ENCODE assay signal across 1 cellular context in the genomic region with DNA sequence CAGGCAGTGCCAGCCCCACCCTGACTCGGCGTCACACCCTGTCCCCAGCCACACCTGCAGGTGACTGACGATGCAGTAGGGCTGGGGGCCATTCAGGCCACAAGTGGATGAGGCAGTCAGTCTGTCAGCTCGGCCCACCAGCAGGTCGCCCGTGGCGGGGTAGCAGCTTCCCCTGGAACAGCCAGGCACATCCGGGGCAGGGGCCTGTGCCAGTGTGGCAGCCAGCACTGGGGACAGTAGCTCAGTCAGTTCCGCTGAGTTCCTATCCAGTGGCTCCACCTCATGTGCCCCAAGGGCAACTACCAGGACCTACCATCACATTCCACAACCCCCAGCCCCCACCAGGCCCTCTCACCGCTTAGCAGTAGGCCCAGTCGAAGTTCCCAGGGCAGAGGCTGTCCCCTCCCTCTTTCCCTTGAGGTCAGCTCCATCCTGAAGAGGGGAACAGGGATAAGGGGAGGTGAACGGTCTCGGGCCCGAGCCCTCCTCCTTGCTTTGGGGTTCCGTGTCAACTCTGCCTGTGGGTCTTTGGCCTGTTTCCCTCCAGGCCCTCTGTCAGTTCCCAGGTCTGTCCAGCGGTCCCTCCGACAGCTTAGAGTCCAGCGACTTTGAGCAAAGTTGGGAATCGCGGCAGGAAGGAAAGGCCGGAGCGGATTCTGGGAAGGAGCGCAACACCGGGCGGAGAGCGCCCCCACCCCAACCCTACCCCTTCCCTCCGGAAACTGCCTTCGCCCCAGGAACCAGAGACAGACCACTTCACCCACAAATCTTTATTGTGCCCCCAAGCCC.
TF ChIP-seq lines count a peak whose summit lies in the region.

A gene (minus strand): TSS at position 614 of the 789 bp plus-strand sequence. CDS start 183 bp downstream, at position 431.

TF ChIP-seq in HepG2, 621 proteins besides CTCF, POLR2A, EP300 and RAD21 (continued from another document and continues in another):
- TF ChIP-seq, protein P1, sequence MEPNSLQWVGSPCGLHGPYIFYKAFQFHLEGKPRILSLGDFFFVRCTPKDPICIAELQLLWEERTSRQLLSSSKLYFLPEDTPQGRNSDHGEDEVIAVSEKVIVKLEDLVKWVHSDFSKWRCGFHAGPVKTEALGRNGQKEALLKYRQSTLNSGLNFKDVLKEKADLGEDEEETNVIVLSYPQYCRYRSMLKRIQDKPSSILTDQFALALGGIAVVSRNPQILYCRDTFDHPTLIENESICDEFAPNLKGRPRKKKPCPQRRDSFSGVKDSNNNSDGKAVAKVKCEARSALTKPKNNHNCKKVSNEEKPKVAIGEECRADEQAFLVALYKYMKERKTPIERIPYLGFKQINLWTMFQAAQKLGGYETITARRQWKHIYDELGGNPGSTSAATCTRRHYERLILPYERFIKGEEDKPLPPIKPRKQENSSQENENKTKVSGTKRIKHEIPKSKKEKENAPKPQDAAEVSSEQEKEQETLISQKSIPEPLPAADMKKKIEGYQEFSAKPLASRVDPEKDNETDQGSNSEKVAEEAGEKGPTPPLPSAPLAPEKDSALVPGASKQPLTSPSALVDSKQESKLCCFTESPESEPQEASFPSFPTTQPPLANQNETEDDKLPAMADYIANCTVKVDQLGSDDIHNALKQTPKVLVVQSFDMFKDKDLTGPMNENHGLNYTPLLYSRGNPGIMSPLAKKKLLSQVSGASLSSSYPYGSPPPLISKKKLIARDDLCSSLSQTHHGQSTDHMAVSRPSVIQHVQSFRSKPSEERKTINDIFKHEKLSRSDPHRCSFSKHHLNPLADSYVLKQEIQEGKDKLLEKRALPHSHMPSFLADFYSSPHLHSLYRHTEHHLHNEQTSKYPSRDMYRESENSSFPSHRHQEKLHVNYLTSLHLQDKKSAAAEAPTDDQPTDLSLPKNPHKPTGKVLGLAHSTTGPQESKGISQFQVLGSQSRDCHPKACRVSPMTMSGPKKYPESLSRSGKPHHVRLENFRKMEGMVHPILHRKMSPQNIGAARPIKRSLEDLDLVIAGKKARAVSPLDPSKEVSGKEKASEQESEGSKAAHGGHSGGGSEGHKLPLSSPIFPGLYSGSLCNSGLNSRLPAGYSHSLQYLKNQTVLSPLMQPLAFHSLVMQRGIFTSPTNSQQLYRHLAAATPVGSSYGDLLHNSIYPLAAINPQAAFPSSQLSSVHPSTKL (CRISPR knock-in tag; IDR thresholded peaks at IDR 0.05), result peak; percentile 12; the same call in 1 of the 2 replicates
- TF ChIP-seq, protein P2, sequence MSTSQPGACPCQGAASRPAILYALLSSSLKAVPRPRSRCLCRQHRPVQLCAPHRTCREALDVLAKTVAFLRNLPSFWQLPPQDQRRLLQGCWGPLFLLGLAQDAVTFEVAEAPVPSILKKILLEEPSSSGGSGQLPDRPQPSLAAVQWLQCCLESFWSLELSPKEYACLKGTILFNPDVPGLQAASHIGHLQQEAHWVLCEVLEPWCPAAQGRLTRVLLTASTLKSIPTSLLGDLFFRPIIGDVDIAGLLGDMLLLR (CRISPR knock-in tag; IDR thresholded peaks at IDR 0.05), result peak; percentile 71; the same call in 1 of the 2 replicates
- TF ChIP-seq ZNF432 (CRISPR knock-in tag; IDR thresholded peaks at IDR 0.05; ENCODE audit: borderline replicate concordance) (0 out of 2 replicates have a peak, but pooled peaks have one; percentile 35), HNRNPL (IDR thresholded peaks at IDR 0.05; ENCODE audit: low read depth, low read length) (peak; percentile 84; the same call in 1 of the 2 replicates), NAIF1 (CRISPR knock-in tag; IDR thresholded peaks at IDR 0.05; ENCODE audit: borderline replicate concordance) (no peak), FOXC1 (CRISPR knock-in tag; IDR thresholded peaks at IDR 0.05; ENCODE audit: borderline replicate concordance) (no peak; the same call in 1 of the 2 replicates), JARID2 (CRISPR knock-in tag; IDR thresholded peaks at IDR 0.05; ENCODE audit: insufficient replicate concordance) (no peak), ZNF468 (CRISPR knock-in tag; IDR thresholded peaks at IDR 0.05) (no peak), ZNF614 (CRISPR knock-in tag; IDR thresholded peaks at IDR 0.05; ENCODE audit: borderline replicate concordance) (no peak; the same call in 1 of the 2 replicates), ZBTB21 (CRISPR knock-in tag; IDR thresholded peaks at IDR 0.05) (no peak), ZNF136 (CRISPR knock-in tag; IDR thresholded peaks at IDR 0.05; ENCODE audit: low read depth) (no peak), ATM (IDR thresholded peaks at IDR 0.05; ENCODE audit: borderline replicate concordance) (no peak), MTA3 (CRISPR knock-in tag; IDR thresholded peaks at IDR 0.05) (no peak), ARNTL (CRISPR knock-in tag; IDR thresholded peaks at IDR 0.05) (0 out of 2 replicates have a peak, but pooled peaks have one; percentile 14), SALL1 (CRISPR knock-in tag; IDR thresholded peaks at IDR 0.05) (peak; percentile 66), SAP130 (CRISPR knock-in tag; IDR thresholded peaks at IDR 0.05; ENCODE audit: low read depth) (peak; percentile 90), GABPA (IDR thresholded peaks at IDR 0.05; ENCODE audit: low read depth, low read length) (peak; percentile 19; the same call in 1 of the 2 replicates), GABPA (CRISPR knock-in tag; IDR thresholded peaks at IDR 0.05; ENCODE audit: low read depth) (peak; percentile 9), BRD4 (CRISPR knock-in tag; IDR thresholded peaks at IDR 0.05) (peak; percentile 83; the same call in 1 of the 2 replicates), SAFB2 (CRISPR knock-in tag; IDR thresholded peaks at IDR 0.05; ENCODE audit: borderline replicate concordance, low read depth) (no peak), ZNF776 (CRISPR knock-in tag; IDR thresholded peaks at IDR 0.05) (0 out of 2 replicates have a peak, but pooled peaks have one; percentile 54), TOE1 (CRISPR knock-in tag; IDR thresholded peaks at IDR 0.05) (no peak), CC2D1A (CRISPR knock-in tag; IDR thresholded peaks at IDR 0.05) (no peak), ZNF10 (CRISPR knock-in tag; IDR thresholded peaks at IDR 0.05; ENCODE audit: borderline replicate concordance, low read depth) (no peak), MYNN (CRISPR knock-in tag; IDR thresholded peaks at IDR 0.05; ENCODE audit: low read depth) (no peak), ZNF335 (CRISPR knock-in tag; IDR thresholded peaks at IDR 0.05) (peak; percentile 81), ZNF850 (CRISPR knock-in tag; conservative IDR thresholded peaks at IDR 0.05) (0 out of 2 replicates have a peak, but pooled peaks have one; percentile 62), REPIN1 (CRISPR knock-in tag; IDR thresholded peaks at IDR 0.05; ENCODE audit: borderline replicate concordance, low read depth) (peak; percentile 63; the same call in 1 of the 2 replicates), LCORL (IDR thresholded peaks at IDR 0.05) (no peak), LCORL (CRISPR knock-in tag; IDR thresholded peaks at IDR 0.05) (no peak), POLR2G (IDR thresholded peaks at IDR 0.05; ENCODE audit: low read depth, low read length) (peak; percentile 82)
- TF ChIP-seq, protein P3, sequence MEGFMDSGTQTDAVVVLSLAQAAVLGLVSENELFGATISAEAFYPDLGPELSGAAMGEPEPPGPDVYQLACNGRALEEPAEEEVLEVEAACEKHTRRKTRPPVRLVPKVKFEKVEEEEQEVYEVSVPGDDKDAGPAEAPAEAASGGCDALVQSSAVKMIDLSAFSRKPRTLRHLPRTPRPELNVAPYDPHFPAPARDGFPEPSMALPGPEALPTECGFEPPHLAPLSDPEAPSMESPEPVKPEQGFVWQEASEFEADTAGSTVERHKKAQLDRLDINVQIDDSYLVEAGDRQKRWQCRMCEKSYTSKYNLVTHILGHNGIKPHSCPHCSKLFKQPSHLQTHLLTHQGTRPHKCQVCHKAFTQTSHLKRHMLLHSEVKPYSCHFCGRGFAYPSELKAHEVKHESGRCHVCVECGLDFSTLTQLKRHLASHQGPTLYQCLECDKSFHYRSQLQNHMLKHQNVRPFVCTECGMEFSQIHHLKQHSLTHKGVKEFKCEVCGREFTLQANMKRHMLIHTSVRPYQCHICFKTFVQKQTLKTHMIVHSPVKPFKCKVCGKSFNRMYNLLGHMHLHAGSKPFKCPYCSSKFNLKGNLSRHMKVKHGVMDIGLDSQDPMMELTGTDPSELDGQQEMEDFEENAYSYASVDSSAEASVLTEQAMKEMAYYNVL (CRISPR knock-in tag; IDR thresholded peaks at IDR 0.05; ENCODE audit: borderline replicate concordance), result peak; percentile 57; the same call in 1 of the 2 replicates
- TF ChIP-seq, protein P4, sequence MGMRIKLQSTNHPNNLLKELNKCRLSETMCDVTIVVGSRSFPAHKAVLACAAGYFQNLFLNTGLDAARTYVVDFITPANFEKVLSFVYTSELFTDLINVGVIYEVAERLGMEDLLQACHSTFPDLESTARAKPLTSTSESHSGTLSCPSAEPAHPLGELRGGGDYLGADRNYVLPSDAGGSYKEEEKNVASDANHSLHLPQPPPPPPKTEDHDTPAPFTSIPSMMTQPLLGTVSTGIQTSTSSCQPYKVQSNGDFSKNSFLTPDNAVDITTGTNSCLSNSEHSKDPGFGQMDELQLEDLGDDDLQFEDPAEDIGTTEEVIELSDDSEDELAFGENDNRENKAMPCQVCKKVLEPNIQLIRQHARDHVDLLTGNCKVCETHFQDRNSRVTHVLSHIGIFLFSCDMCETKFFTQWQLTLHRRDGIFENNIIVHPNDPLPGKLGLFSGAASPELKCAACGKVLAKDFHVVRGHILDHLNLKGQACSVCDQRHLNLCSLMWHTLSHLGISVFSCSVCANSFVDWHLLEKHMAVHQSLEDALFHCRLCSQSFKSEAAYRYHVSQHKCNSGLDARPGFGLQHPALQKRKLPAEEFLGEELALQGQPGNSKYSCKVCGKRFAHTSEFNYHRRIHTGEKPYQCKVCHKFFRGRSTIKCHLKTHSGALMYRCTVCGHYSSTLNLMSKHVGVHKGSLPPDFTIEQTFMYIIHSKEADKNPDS (CRISPR knock-in tag; IDR thresholded peaks at IDR 0.05), result no peak
- TF ChIP-seq, protein P5, sequence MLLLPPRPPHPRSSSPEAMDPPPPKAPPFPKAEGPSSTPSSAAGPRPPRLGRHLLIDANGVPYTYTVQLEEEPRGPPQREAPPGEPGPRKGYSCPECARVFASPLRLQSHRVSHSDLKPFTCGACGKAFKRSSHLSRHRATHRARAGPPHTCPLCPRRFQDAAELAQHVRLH (CRISPR knock-in tag; IDR thresholded peaks at IDR 0.05; ENCODE audit: borderline replicate concordance, low read depth), result peak; percentile 63; the same call in 1 of the 2 replicates
- TF ChIP-seq, protein P6, sequence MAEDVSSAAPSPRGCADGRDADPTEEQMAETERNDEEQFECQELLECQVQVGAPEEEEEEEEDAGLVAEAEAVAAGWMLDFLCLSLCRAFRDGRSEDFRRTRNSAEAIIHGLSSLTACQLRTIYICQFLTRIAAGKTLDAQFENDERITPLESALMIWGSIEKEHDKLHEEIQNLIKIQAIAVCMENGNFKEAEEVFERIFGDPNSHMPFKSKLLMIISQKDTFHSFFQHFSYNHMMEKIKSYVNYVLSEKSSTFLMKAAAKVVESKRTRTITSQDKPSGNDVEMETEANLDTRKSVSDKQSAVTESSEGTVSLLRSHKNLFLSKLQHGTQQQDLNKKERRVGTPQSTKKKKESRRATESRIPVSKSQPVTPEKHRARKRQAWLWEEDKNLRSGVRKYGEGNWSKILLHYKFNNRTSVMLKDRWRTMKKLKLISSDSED (CRISPR knock-in tag; IDR thresholded peaks at IDR 0.05), result no peak
- TF ChIP-seq, protein P7, sequence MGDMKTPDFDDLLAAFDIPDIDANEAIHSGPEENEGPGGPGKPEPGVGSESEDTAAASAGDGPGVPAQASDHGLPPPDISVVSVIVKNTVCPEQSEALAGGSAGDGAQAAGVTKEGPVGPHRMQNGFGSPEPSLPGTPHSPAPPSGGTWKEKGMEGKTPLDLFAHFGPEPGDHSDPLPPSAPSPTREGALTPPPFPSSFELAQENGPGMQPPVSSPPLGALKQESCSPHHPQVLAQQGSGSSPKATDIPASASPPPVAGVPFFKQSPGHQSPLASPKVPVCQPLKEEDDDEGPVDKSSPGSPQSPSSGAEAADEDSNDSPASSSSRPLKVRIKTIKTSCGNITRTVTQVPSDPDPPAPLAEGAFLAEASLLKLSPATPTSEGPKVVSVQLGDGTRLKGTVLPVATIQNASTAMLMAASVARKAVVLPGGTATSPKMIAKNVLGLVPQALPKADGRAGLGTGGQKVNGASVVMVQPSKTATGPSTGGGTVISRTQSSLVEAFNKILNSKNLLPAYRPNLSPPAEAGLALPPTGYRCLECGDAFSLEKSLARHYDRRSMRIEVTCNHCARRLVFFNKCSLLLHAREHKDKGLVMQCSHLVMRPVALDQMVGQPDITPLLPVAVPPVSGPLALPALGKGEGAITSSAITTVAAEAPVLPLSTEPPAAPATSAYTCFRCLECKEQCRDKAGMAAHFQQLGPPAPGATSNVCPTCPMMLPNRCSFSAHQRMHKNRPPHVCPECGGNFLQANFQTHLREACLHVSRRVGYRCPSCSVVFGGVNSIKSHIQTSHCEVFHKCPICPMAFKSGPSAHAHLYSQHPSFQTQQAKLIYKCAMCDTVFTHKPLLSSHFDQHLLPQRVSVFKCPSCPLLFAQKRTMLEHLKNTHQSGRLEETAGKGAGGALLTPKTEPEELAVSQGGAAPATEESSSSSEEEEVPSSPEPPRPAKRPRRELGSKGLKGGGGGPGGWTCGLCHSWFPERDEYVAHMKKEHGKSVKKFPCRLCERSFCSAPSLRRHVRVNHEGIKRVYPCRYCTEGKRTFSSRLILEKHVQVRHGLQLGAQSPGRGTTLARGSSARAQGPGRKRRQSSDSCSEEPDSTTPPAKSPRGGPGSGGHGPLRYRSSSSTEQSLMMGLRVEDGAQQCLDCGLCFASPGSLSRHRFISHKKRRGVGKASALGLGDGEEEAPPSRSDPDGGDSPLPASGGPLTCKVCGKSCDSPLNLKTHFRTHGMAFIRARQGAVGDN (CRISPR knock-in tag; IDR thresholded peaks at IDR 0.05), result peak; percentile 81
- TF ChIP-seq, protein P8, sequence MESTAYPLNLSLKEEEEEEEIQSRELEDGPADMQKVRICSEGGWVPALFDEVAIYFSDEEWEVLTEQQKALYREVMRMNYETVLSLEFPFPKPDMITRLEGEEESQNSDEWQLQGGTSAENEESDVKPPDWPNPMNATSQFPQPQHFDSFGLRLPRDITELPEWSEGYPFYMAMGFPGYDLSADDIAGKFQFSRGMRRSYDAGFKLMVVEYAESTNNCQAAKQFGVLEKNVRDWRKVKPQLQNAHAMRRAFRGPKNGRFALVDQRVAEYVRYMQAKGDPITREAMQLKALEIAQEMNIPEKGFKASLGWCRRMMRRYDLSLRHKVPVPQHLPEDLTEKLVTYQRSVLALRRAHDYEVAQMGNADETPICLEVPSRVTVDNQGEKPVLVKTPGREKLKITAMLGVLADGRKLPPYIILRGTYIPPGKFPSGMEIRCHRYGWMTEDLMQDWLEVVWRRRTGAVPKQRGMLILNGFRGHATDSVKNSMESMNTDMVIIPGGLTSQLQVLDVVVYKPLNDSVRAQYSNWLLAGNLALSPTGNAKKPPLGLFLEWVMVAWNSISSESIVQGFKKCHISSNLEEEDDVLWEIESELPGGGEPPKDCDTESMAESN (CRISPR knock-in tag; conservative IDR thresholded peaks at IDR 0.05), result peak; percentile 64; the same call in 1 of the 2 replicates
- TF ChIP-seq, protein P9, sequence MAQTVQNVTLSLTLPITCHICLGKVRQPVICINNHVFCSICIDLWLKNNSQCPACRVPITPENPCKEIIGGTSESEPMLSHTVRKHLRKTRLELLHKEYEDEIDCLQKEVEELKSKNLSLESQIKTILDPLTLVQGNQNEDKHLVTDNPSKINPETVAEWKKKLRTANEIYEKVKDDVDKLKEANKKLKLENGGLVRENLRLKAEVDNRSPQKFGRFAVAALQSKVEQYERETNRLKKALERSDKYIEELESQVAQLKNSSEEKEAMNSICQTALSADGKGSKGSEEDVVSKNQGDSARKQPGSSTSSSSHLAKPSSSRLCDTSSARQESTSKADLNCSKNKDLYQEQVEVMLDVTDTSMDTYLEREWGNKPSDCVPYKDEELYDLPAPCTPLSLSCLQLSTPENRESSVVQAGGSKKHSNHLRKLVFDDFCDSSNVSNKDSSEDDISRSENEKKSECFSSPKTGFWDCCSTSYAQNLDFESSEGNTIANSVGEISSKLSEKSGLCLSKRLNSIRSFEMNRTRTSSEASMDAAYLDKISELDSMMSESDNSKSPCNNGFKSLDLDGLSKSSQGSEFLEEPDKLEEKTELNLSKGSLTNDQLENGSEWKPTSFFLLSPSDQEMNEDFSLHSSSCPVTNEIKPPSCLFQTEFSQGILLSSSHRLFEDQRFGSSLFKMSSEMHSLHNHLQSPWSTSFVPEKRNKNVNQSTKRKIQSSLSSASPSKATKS (CRISPR knock-in tag; IDR thresholded peaks at IDR 0.05), result no peak
